ENCODE assay signal across 11 cellular contexts in the genomic region with DNA sequence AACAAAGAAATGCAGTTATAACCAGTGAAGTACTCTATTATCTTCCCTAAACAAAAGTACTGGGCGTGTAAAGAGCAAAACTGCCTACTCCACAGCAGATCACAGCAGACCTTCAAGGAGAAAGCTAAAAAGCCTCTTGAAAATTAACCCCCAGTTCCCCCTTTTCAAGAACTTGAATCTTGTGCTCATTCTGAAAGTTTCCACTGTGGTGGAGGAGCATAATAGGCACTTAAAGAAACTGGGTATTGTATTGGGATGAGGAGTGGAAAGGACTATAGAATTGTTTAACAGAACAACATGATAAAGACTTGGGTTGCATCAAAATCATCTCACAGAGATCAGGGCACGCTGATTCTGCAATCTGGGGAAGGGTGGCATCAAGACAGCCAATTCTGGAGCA. TPM values are rescaled to one million over a fixed set of nuclear protein-coding genes. Genes with fewer than 3 reads are reported as not detected.
DNase-seq lines count a peak whose midpoint lies in the region; ATAC-seq lines count a peak whose summit lies in the region.
"Had no signal": no experiment of that assay in that cellular context is flagged by ENCODE, and none has a peak within 500 bp of the region (broad histone marks: within the 10 kb centered on the region; RNA-seq: fewer than 3 reads in every experiment).

No MANE protein-coding gene starts in this region.

- no peak overlapping the region for H3K9ac ChIP-seq in iPS-18a (ENCODE audit: low read length)
- H3K9ac ChIP-seq: BLaER1 had no signal

- peak overlapping the region; percentile 94 for H3K4me3 ChIP-seq in iPS-18a (ENCODE audit: low read length)

- peaks cover 3% of the 10 kb centered on the region for H3K36me3 ChIP-seq in iPS-18a (ENCODE audit: control insufficient read depth, low read depth, low read length)
- H3K36me3 ChIP-seq: BLaER1, ovary had no signal

- CTCF ChIA-PET in activated CD4-positive, alpha-beta memory T cell treated with anti-CD3 and anti-CD28 coated beads, Interleukin-2, amount 10 ng/mL, durations not matched to agents 7 days and 5 days (lab: Charles Lee) = interaction anchor here (1.4 to 2.2 kb wide), 2 partner anchors 88 to 271 kb away, joined by 5 to 9 read pairs; no protein-coding TSS in a partner anchor

- intact Hi-C loops in activated CD4-positive, alpha-beta T cell treated with anti-CD3 and anti-CD28 coated beads, Interleukin-2, amount 10 ng/mL, durations not matched to agents 24 days and 14 days (cut with micrococcal nuclease) = loop anchor here (10.0 kb wide), 2 partner anchors 269 to 1711 kb away; a partner anchor contains a TSS

- peaks cover 19% of the 10 kb centered on the region for H3K4me1 ChIP-seq in iPS-18a (ENCODE audit: control insufficient read depth, low read depth, low read length)

- H3K36me3 Mint-ChIP-seq in activated CD4-positive, alpha-beta T cell treated with anti-CD3 and anti-CD28 coated beads, Interleukin-2, amount 10 ng/mL, durations not matched to agents 24 days and 14 days (ENCODE audit: low read depth) = peaks cover 54% of the 10 kb centered on the region
- H3K36me3 Mint-ChIP-seq in activated CD4-positive, alpha-beta memory T cell treated with anti-CD3 and anti-CD28 coated beads, Interleukin-2, amount 10 ng/mL, durations not matched to agents 7 days and 5 days (ENCODE audit: low read depth) = peaks cover 56% of the 10 kb centered on the region

- H3K27ac Mint-ChIP-seq in activated CD4-positive, alpha-beta T cell treated with anti-CD3 and anti-CD28 coated beads, Interleukin-2, amount 10 ng/mL, durations not matched to agents 24 days and 14 days = peak overlapping the region; percentile 98
- H3K27ac Mint-ChIP-seq in activated CD4-positive, alpha-beta memory T cell treated with anti-CD3 and anti-CD28 coated beads, Interleukin-2, amount 10 ng/mL, durations not matched to agents 7 days and 5 days = peak overlapping the region; percentile 99
- H3K27ac Mint-ChIP-seq in stimulated activated naive CD8-positive, alpha-beta T cell treated with anti-CD3 and anti-CD28 coated beads, Interleukin-15, amount 100 ng/mL, for 72 hours = peak overlapping the region; percentile 99 to 100

- no peaks in the 10 kb centered on the region for H3K9me3 Mint-ChIP-seq in activated CD4-positive, alpha-beta T cell treated with anti-CD3 and anti-CD28 coated beads, Interleukin-2, amount 10 ng/mL, durations not matched to agents 24 days and 14 days
- no peaks in the 10 kb centered on the region for H3K9me3 Mint-ChIP-seq in activated CD4-positive, alpha-beta memory T cell treated with anti-CD3 and anti-CD28 coated beads, Interleukin-2, amount 10 ng/mL, durations not matched to agents 7 days and 5 days
- H3K9me3 Mint-ChIP-seq in stimulated activated naive CD8-positive, alpha-beta T cell treated with anti-CD3 and anti-CD28 coated beads, Interleukin-15, amount 100 ng/mL, for 72 hours = no peaks in the 10 kb centered on the region

- no peaks in the 10 kb centered on the region for H3K9me3 ChIP-seq in iPS-18a (ENCODE audit: control insufficient read depth, low read depth, low read length)
- H3K9me3 ChIP-seq: BLaER1, ovary had no signal

- H3K4me1 Mint-ChIP-seq in activated CD4-positive, alpha-beta T cell treated with anti-CD3 and anti-CD28 coated beads, Interleukin-2, amount 10 ng/mL, durations not matched to agents 24 days and 14 days = peaks cover 56% of the 10 kb centered on the region
- H3K4me1 Mint-ChIP-seq in activated CD4-positive, alpha-beta memory T cell treated with anti-CD3 and anti-CD28 coated beads, Interleukin-2, amount 10 ng/mL, durations not matched to agents 7 days and 5 days = peaks cover 66% of the 10 kb centered on the region
- peaks cover 59% of the 10 kb centered on the region for H3K4me1 Mint-ChIP-seq in stimulated activated naive CD8-positive, alpha-beta T cell treated with anti-CD3 and anti-CD28 coated beads, Interleukin-15, amount 100 ng/mL, for 72 hours

- H3K27me3 Mint-ChIP-seq in activated CD4-positive, alpha-beta T cell treated with anti-CD3 and anti-CD28 coated beads, Interleukin-2, amount 10 ng/mL, durations not matched to agents 24 days and 14 days = no peaks in the 10 kb centered on the region
- H3K27me3 Mint-ChIP-seq in activated CD4-positive, alpha-beta memory T cell treated with anti-CD3 and anti-CD28 coated beads, Interleukin-2, amount 10 ng/mL, durations not matched to agents 7 days and 5 days = no peaks in the 10 kb centered on the region
- no peaks in the 10 kb centered on the region for H3K27me3 Mint-ChIP-seq in stimulated activated naive CD8-positive, alpha-beta T cell treated with anti-CD3 and anti-CD28 coated beads, Interleukin-15, amount 100 ng/mL, for 72 hours

- ATAC-seq in stimulated activated naive CD8-positive, alpha-beta T cell treated with anti-CD3 and anti-CD28 coated beads, Interleukin-15, amount 100 ng/mL, for 72 hours = no peak
- ATAC-seq in HG02970 (IDR thresholded peaks at IDR 0.05; ENCODE audit: low FRiP score, unreplicated experiment) (no peak), GM18498 (IDR thresholded peaks at IDR 0.05; ENCODE audit: unreplicated experiment) (no peak)

- peak; percentile 65 for DNase-seq in activated CD4-positive, alpha-beta T cell treated with anti-CD3 and anti-CD28 coated beads, Interleukin-2, amount 10 ng/mL, durations not matched to agents 24 days and 14 days
- DNase-seq in activated CD4-positive, alpha-beta T cell treated with anti-CD3 and anti-CD28 coated beads for 1 hour = no peak
- no peak for DNase-seq in activated CD4-positive, alpha-beta memory T cell treated with anti-CD3 and anti-CD28 coated beads, Interleukin-2, amount 10 ng/mL, durations not matched to agents 7 days and 5 days
- DNase-seq in stimulated activated naive CD8-positive, alpha-beta T cell treated with anti-CD3 and anti-CD28 coated beads, Interleukin-15, amount 100 ng/mL, for 72 hours = no peak
- DNase-seq in hippocampal formation (lab: John Stamatoyannopoulos, UW) = no peak
- DNase-seq: NCI-H226, ovary had no signal

- H3K4me3 Mint-ChIP-seq in activated CD4-positive, alpha-beta T cell treated with anti-CD3 and anti-CD28 coated beads, Interleukin-2, amount 10 ng/mL, durations not matched to agents 24 days and 14 days = peak overlapping the region; percentile 99
- peak overlapping the region; percentile 96 for H3K4me3 Mint-ChIP-seq in activated CD4-positive, alpha-beta memory T cell treated with anti-CD3 and anti-CD28 coated beads, Interleukin-2, amount 10 ng/mL, durations not matched to agents 7 days and 5 days
- H3K4me3 Mint-ChIP-seq in stimulated activated naive CD8-positive, alpha-beta T cell treated with anti-CD3 and anti-CD28 coated beads, Interleukin-15, amount 100 ng/mL, for 72 hours = peak overlapping the region; percentile 86 to 93

- POLR2A ChIA-PET in activated CD4-positive, alpha-beta memory T cell treated with anti-CD3 and anti-CD28 coated beads, Interleukin-2, amount 10 ng/mL, durations not matched to agents 7 days and 5 days (lab: Charles Lee) = interaction anchor here (1.3 to 2.4 kb wide), 6 partner anchors 8 to 308 kb away, joined by 4 to 15 read pairs (median 6); a partner anchor contains a TSS

- H3K27ac ChIP-seq in iPS-18a (ENCODE audit: low read length) = no peak overlapping the region
- H3K27ac ChIP-seq: BLaER1, ovary had no signal

- H3K27me3 ChIP-seq in iPS-18a (ENCODE audit: control insufficient read depth, insufficient read depth, low read length) = no peaks in the 10 kb centered on the region
- H3K27me3 ChIP-seq: BLaER1, ovary had no signal

RNA-seq across cellular contexts. Expression of a gene that starts 2.0 kb away (rescaled TPM):
- total RNA-seq in activated CD4-positive, alpha-beta T cell treated with anti-CD3 and anti-CD28 coated beads, Interleukin-2, amount 10 ng/mL, durations not matched to agents 24 days and 14 days = 7.2 and 7.3 TPM in 2 replicates
- total RNA-seq in activated CD4-positive, alpha-beta memory T cell treated with anti-CD3 and anti-CD28 coated beads, Interleukin-2, amount 10 ng/mL, durations not matched to agents 7 days and 5 days = 1 to 10 TPM; 6.1 to 6.9 TPM

RNA-seq across cellular contexts. Expression of a gene that starts 51.1 kb away (rescaled TPM):
- not detected in 2 replicates for total RNA-seq in activated CD4-positive, alpha-beta T cell treated with anti-CD3 and anti-CD28 coated beads, Interleukin-2, amount 10 ng/mL, durations not matched to agents 24 days and 14 days
- total RNA-seq in activated CD4-positive, alpha-beta memory T cell treated with anti-CD3 and anti-CD28 coated beads, Interleukin-2, amount 10 ng/mL, durations not matched to agents 7 days and 5 days = not detected
- total RNA-seq: ovary had no signal
